ENCODE assay signal across 10 cellular contexts in genomic region chr2:240962371-240963064, GRCh38. TPM values are rescaled to one million over a fixed set of nuclear protein-coding genes. Genes with fewer than 3 reads are reported as not detected.
A peak's percentile ranks its signal among the peaks of the same experiment; 100 is the strongest.
DNase-seq lines count a peak whose midpoint lies in the region; ATAC-seq and TF ChIP-seq lines count a peak whose summit lies in the region.
"Had no signal": no experiment of that assay in that cellular context is flagged by ENCODE, and none has a peak within 500 bp of the region (broad histone marks: within the 10 kb centered on the region; RNA-seq: fewer than 3 reads in every experiment).

No MANE protein-coding gene starts in this region.

- no peak overlapping the region for H2AFZ ChIP-seq in mesenchymal stem cell (ENCODE audit: low read depth, low read length)

- H3K4me2 ChIP-seq in mesenchymal stem cell (ENCODE audit: low read length, poor library complexity, severe bottlenecking) = no peak overlapping the region

- H3K4me1 ChIP-seq in mesenchymal stem cell (ENCODE audit: control insufficient read depth, insufficient read depth, low read depth, low read length) (peaks cover 6% of the 10 kb centered on the region), upper lobe of left lung (peaks cover 14 to 51% (median 26%) of the 10 kb centered on the region in 4 donors)

- ATAC-seq in upper lobe of left lung (ENCODE audit: low FRiP score in 2 of 2) (peak in 1 of 2 donors; percentile 37), GM18517 (IDR thresholded peaks at IDR 0.05; ENCODE audit: unreplicated experiment) (no peak), HG03521 (IDR thresholded peaks at IDR 0.05; ENCODE audit: unreplicated experiment) (no peak)
- ATAC-seq: activated T-helper 17 cell treated with anti-CD3 and anti-CD28 coated beads, Interleukin-2, amount 50 U/mL, for 72 hours had no signal

- H2BK15ac ChIP-seq in mesenchymal stem cell (ENCODE audit: low read depth, poor library complexity, severe bottlenecking) = peak overlapping the region; percentile 44

- peak overlapping the region in 1 of 2 experiments; percentile 90 for H3K14ac ChIP-seq in mesenchymal stem cell (ENCODE audit: low read length in 2 of 2)

- H3K36me3 ChIP-seq in mesenchymal stem cell (ENCODE audit: control insufficient read depth in 1 of 2, insufficient read depth in 2 of 2, low read depth in 1 of 2, low read length in 2 of 2) (no peaks in the 10 kb centered on the region), upper lobe of left lung (no peaks in the 10 kb centered on the region)

- no peak overlapping the region for H3K27ac ChIP-seq in mesenchymal stem cell (ENCODE audit: low read length, poor library complexity, severe bottlenecking)
- peak overlapping the region; percentile 41 to 81 (median 50) for H3K27ac ChIP-seq in upper lobe of left lung

- TF ChIP-seq CTCF in upper lobe of left lung (IDR thresholded peaks at IDR 0.05) = no peak

- H3K27me3 ChIP-seq in mesenchymal stem cell (ENCODE audit: control insufficient read depth in 1 of 2, insufficient read depth in 1 of 2, low read length in 2 of 2) = peaks cover 0 to 7% of the 10 kb centered on the region in 2 experiments
- H3K27me3 ChIP-seq in upper lobe of left lung = no peaks in the 10 kb centered on the region

- peak overlapping the region; percentile 80 to 97 for H2BK12ac ChIP-seq in mesenchymal stem cell (ENCODE audit: low read length in 2 of 2)

- WGBS in mesenchymal stem cell = 34% methylated on average over 27 of the region's 27 CpGs
- 60 to 77% methylated on average over 17 to 22 of the region's 27 CpGs for whole genome bisulfite sequencing in upper lobe of left lung, 2 donors

- H3K9me3 ChIP-seq in mesenchymal stem cell (ENCODE audit: control insufficient read depth, low read length) = no peaks in the 10 kb centered on the region
- no peaks in the 10 kb centered on the region for H3K9me3 ChIP-seq in upper lobe of left lung

- H3K27ac Mint-ChIP-seq in activated CD4-positive, alpha-beta T cell treated with anti-CD3 and anti-CD28 coated beads, Interleukin-2, amount 10 ng/mL, durations not matched to agents 7 days and 5 days = no peak overlapping the region
- H3K27ac Mint-ChIP-seq: activated T-helper 17 cell treated with anti-CD3 and anti-CD28 coated beads, Interleukin-2, amount 50 U/mL, for 72 hours had no signal

- no peak overlapping the region for H2AK5ac ChIP-seq in mesenchymal stem cell (ENCODE audit: low read length, severe bottlenecking)

- no peaks in the 10 kb centered on the region for H3K36me3 Mint-ChIP-seq in activated CD4-positive, alpha-beta T cell treated with anti-CD3 and anti-CD28 coated beads, Interleukin-2, amount 10 ng/mL, durations not matched to agents 7 days and 5 days (ENCODE audit: low read depth)

- peak overlapping the region; percentile 96 for H4K91ac ChIP-seq in mesenchymal stem cell (ENCODE audit: low read length)

- H2BK5ac ChIP-seq in mesenchymal stem cell (ENCODE audit: low read depth, low read length, poor library complexity, severe bottlenecking) = no peak overlapping the region

- peak overlapping the region; percentile 57 to 71 for H3K4ac ChIP-seq in mesenchymal stem cell (ENCODE audit: low read depth in 1 of 2, low read length in 2 of 2)

- POLR2A ChIA-PET in activated CD4-positive, alpha-beta T cell treated with anti-CD3 and anti-CD28 coated beads, Interleukin-2, amount 10 ng/mL, durations not matched to agents 7 days and 5 days (lab: Charles Lee) = no interaction called here

- DNase-seq in activated CD4-positive, alpha-beta T cell treated with anti-CD3 and anti-CD28 coated beads, Interleukin-2, amount 10 ng/mL, durations not matched to agents 7 days and 5 days = peak; percentile 5
- no peak for DNase-seq in activated CD4-positive, alpha-beta T cell treated with anti-CD3 and anti-CD28 coated beads for 1 hour
- DNase-seq in effector CD4-positive, alpha-beta T cell = peak; percentile 1
- DNase-seq in mesenchymal stem cell (peak; percentile 62), upper lobe of left lung (peak; percentile 21 to 78), GF-D8 (lab: John Stamatoyannopoulos, UW) (no peak)
- DNase-seq: foreskin melanocyte had no signal

- peak overlapping the region; percentile 26 to 87 for H3K18ac ChIP-seq in mesenchymal stem cell (ENCODE audit: low read depth in 1 of 2, low read length in 2 of 2)

- H3K4me1 Mint-ChIP-seq in activated CD4-positive, alpha-beta T cell treated with anti-CD3 and anti-CD28 coated beads, Interleukin-2, amount 10 ng/mL, durations not matched to agents 7 days and 5 days = no peaks in the 10 kb centered on the region
- H3K4me1 Mint-ChIP-seq: activated T-helper 17 cell treated with anti-CD3 and anti-CD28 coated beads, Interleukin-2, amount 50 U/mL, for 72 hours had no signal

- peak in 1 of 4 donors; percentile 20 for TF ChIP-seq POLR2A in upper lobe of left lung (IDR thresholded peaks at IDR 0.05)

- peak overlapping the region; percentile 15 for H2BK120ac ChIP-seq in mesenchymal stem cell (ENCODE audit: low read depth, low read length)

- CTCF ChIA-PET in activated CD4-positive, alpha-beta T cell treated with anti-CD3 and anti-CD28 coated beads, Interleukin-2, amount 10 ng/mL, durations not matched to agents 7 days and 5 days (lab: Charles Lee) = no interaction called here

- H3K27me3 Mint-ChIP-seq in activated CD4-positive, alpha-beta T cell treated with anti-CD3 and anti-CD28 coated beads, Interleukin-2, amount 10 ng/mL, durations not matched to agents 7 days and 5 days = no peaks in the 10 kb centered on the region
- H3K27me3 Mint-ChIP-seq: activated T-helper 17 cell treated with anti-CD3 and anti-CD28 coated beads, Interleukin-2, amount 50 U/mL, for 72 hours had no signal

- H3K4me3 ChIP-seq in mesenchymal stem cell (ENCODE audit: insufficient read depth in 1 of 2, low read depth in 1 of 2, low read length in 2 of 2) = no peak overlapping the region
- no peak overlapping the region for H3K4me3 ChIP-seq in upper lobe of left lung

- H4K8ac ChIP-seq in mesenchymal stem cell (ENCODE audit: low read length) = peak overlapping the region; percentile 70

- no peaks in the 10 kb centered on the region for H3K79me1 ChIP-seq in mesenchymal stem cell (replicated peaks; ENCODE audit: low read length, poor library complexity, severe bottlenecking)

- H3K23ac ChIP-seq in mesenchymal stem cell (ENCODE audit: low read length in 2 of 2) = peak overlapping the region in 1 of 2 experiments; percentile 14

- TF ChIP-seq EP300 in upper lobe of left lung (IDR thresholded peaks at IDR 0.05) = no peak

- no peaks in the 10 kb centered on the region for H3K9me3 Mint-ChIP-seq in activated CD4-positive, alpha-beta T cell treated with anti-CD3 and anti-CD28 coated beads, Interleukin-2, amount 10 ng/mL, durations not matched to agents 7 days and 5 days
- H3K9me3 Mint-ChIP-seq: activated T-helper 17 cell treated with anti-CD3 and anti-CD28 coated beads, Interleukin-2, amount 50 U/mL, for 72 hours had no signal

- H3K9ac ChIP-seq in mesenchymal stem cell (ENCODE audit: low read length) = peak overlapping the region; percentile 87

- H3K4me3 Mint-ChIP-seq in activated CD4-positive, alpha-beta T cell treated with anti-CD3 and anti-CD28 coated beads, Interleukin-2, amount 10 ng/mL, durations not matched to agents 7 days and 5 days = no peak overlapping the region
- H3K4me3 Mint-ChIP-seq: activated T-helper 17 cell treated with anti-CD3 and anti-CD28 coated beads, Interleukin-2, amount 50 U/mL, for 72 hours had no signal

RNA-seq across cellular contexts. Expression of gene SNED1, which starts 35.9 kb away (rescaled TPM):
- total RNA-seq in activated CD4-positive, alpha-beta T cell treated with anti-CD3 and anti-CD28 coated beads, Interleukin-2, amount 10 ng/mL, durations not matched to agents 7 days and 5 days = 1 to 10 TPM; 6.1 to 8.6 TPM
- 3.7 TPM for polyA plus RNA-seq in mesenchymal stem cell (2013, experiment 1 of 2)
- 3.7 TPM for polyA plus RNA-seq in mesenchymal stem cell (2013, experiment 2 of 2)
- 100 to 1,000 TPM in 1 of 6 donors, 10 to 100 TPM in 5; 26.0 to 189 (median 38.9) TPM for total RNA-seq in upper lobe of left lung

RNA-seq across cellular contexts. Expression of gene CROCC2, which starts 56.4 kb away (rescaled TPM):
- total RNA-seq in activated CD4-positive, alpha-beta T cell treated with anti-CD3 and anti-CD28 coated beads, Interleukin-2, amount 10 ng/mL, durations not matched to agents 7 days and 5 days = not detected
- not detected for polyA plus RNA-seq in mesenchymal stem cell (2013, experiment 1 of 2)
- polyA plus RNA-seq in mesenchymal stem cell (2013, experiment 2 of 2) = not detected
- total RNA-seq in upper lobe of left lung = 10 to 100 TPM in 3 of 6 donors, 1 to 10 TPM in 2, under 1 TPM in 1; 0.23 to 17.8 (median 7.6) TPM
- total RNA-seq: activated T-helper 17 cell treated with anti-CD3 and anti-CD28 coated beads, Interleukin-2, amount 50 U/mL, for 72 hours had no signal

Comparison
In these comparisons a context has a peak if more than half of its experiments do, and no peak if none do; other contexts are left out.
1. DNase-seq: peak in activated CD4-positive, alpha-beta T cell treated with anti-CD3 and anti-CD28 coated beads, Interleukin-2, amount 10 ng/mL, durations not matched to agents 7 days and 5 days (single experiment), effector CD4-positive, alpha-beta T cell (single experiment), mesenchymal stem cell (single experiment) and upper lobe of left lung (2 of 2); none in activated CD4-positive, alpha-beta T cell treated with anti-CD3 and anti-CD28 coated beads for 1 hour (single experiment) and GF-D8 (single experiment).